ENCODE assay signal across 1 cellular context in the genomic region with DNA sequence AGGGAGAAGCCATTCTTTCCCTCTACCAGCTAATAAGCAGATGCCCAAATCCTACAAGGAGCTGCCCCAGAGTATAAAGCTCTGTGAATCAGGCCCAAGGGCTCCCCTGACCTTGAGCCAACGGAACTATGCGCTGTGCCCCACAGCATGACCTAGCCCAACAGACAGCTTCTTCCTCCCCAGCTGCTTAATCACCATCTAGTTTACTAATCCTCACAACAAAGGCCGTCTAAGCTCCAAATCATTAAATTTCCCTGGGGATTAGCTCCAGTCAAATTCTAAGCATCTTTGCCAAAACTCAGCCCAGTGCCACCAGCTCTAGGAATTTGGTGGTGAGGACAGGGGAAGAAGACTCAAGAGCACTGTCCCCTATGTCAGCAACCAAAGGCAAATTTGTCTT.
TF ChIP-seq lines count a peak whose summit lies in the region.

No MANE protein-coding gene starts in this region.

TF ChIP-seq in IMR-90, 13 proteins besides CTCF, POLR2A, EP300 and RAD21:
- TF ChIP-seq RFX5 (IDR thresholded peaks at IDR 0.05; ENCODE audit: low read depth, low read length) (no peak), MAZ (IDR thresholded peaks at IDR 0.05; ENCODE audit: borderline replicate concordance, low read depth, low read length) (no peak), CEBPB (IDR thresholded peaks at IDR 0.05; ENCODE audit: low read depth, low read length) (no peak), MXI1 (IDR thresholded peaks at IDR 0.05; ENCODE audit: borderline replicate concordance, low read depth, low read length) (no peak), FOS (IDR thresholded peaks at IDR 0.05; ENCODE audit: low read depth, low read length) (no peak), SMC3 (IDR thresholded peaks at IDR 0.05; ENCODE audit: low read depth, low read length) (no peak), BHLHE40 (IDR thresholded peaks at IDR 0.05; ENCODE audit: low read depth, low read length) (no peak), ELK1 (IDR thresholded peaks at IDR 0.05; ENCODE audit: borderline replicate concordance, low read depth, low read length) (no peak), CHD1 (IDR thresholded peaks at IDR 0.05; ENCODE audit: low read depth, low read length) (no peak), RCOR1 (IDR thresholded peaks at IDR 0.05; ENCODE audit: insufficient replicate concordance, low read length) (no peak), MAFK (IDR thresholded peaks at IDR 0.05; ENCODE audit: low read depth, low read length) (no peak), NFE2L2 (IDR thresholded peaks at IDR 0.05; ENCODE audit: low read depth, low read length) (no peak)
- TF ChIP-seq, protein P1, sequence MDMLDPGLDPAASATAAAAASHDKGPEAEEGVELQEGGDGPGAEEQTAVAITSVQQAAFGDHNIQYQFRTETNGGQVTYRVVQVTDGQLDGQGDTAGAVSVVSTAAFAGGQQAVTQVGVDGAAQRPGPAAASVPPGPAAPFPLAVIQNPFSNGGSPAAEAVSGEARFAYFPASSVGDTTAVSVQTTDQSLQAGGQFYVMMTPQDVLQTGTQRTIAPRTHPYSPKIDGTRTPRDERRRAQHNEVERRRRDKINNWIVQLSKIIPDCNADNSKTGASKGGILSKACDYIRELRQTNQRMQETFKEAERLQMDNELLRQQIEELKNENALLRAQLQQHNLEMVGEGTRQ (IDR thresholded peaks at IDR 0.05; ENCODE audit: low read depth, low read length) = no peak
TF ChIP-seq in IMR-90: peak in this region for 0.
